ENCODE assay signal across 1 cellular context in the genomic region with DNA sequence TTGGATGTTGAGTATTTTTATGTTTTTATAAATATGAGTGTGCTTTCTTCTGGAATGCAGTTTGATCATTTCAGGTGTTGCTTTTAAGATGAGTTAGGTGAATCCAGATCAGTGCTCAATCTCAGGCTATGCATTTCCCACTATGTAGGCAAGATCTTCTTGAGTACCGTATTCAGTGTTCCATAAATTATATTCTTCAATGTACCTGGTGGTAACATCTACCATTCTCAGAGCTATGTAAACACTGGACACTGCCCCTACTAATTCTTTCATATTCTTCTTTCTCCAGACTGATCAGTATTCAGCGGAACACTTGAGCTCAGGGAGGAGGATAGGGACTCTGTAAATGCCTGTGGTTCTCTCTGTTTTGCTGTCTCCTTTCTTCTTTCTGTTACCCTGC.
TF ChIP-seq lines count a peak whose summit lies in the region.

No MANE protein-coding gene starts in this region.

TF ChIP-seq in GM12878, 131 proteins besides CTCF, POLR2A, EP300 and RAD21 (continued from another document):
- TF ChIP-seq, protein P1, sequence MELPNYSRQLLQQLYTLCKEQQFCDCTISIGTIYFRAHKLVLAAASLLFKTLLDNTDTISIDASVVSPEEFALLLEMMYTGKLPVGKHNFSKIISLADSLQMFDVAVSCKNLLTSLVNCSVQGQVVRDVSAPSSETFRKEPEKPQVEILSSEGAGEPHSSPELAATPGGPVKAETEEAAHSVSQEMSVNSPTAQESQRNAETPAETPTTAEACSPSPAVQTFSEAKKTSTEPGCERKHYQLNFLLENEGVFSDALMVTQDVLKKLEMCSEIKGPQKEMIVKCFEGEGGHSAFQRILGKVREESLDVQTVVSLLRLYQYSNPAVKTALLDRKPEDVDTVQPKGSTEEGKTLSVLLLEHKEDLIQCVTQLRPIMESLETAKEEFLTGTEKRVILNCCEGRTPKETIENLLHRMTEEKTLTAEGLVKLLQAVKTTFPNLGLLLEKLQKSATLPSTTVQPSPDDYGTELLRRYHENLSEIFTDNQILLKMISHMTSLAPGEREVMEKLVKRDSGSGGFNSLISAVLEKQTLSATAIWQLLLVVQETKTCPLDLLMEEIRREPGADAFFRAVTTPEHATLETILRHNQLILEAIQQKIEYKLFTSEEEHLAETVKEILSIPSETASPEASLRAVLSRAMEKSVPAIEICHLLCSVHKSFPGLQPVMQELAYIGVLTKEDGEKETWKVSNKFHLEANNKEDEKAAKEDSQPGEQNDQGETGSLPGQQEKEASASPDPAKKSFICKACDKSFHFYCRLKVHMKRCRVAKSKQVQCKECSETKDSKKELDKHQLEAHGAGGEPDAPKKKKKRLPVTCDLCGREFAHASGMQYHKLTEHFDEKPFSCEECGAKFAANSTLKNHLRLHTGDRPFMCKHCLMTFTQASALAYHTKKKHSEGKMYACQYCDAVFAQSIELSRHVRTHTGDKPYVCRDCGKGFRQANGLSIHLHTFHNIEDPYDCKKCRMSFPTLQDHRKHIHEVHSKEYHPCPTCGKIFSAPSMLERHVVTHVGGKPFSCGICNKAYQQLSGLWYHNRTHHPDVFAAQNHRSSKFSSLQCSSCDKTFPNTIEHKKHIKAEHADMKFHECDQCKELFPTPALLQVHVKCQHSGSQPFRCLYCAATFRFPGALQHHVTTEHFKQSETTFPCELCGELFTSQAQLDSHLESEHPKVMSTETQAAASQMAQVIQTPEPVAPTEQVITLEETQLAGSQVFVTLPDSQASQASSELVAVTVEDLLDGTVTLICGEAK (IDR thresholded peaks at IDR 0.05; ENCODE audit: borderline replicate concordance), result 0 out of 2 replicates have a peak, but pooled peaks have one; percentile 46
